ENCODE assay signal across 25 cellular contexts in the genomic region with DNA sequence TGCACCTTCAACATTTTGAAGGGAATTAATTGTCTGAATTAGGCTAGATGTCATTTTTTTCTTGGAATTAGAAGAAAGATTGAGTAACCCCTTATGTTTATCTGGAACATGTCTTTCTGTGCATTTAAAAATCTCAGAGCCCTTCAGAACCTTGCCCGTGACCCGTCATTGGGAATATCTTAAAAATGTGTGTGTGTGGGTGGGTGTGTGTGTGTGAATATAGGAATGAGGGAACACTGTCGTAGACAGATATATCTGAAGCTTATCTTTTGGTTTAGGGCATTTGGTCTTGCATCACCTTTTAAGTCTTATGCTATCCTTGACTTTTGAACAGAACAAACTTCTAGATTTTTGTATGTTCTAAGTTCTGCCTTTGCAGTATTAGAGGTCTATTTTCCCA. TPM values are rescaled to one million over a fixed set of nuclear protein-coding genes. Genes with fewer than 3 reads are reported as not detected.
"Had no signal": no experiment of that assay in that cellular context is flagged by ENCODE, and none has a peak within 500 bp of the region (broad histone marks: within the 10 kb centered on the region; RNA-seq: fewer than 3 reads in every experiment).

No MANE protein-coding gene starts in this region.

- H3K9me3 Mint-ChIP-seq: activated naive CD4-positive, alpha-beta T cell treated with anti-CD3 and anti-CD28 coated beads, Interleukin-2, amount 50 U/mL, for 24 hours; activated T-cell treated with anti-CD3 and anti-CD28 coated beads, Interleukin-2, amount 50 U/mL, for 24 hours; T-helper 1 cell treated with Interleukin-12 subunit alpha and Interleukin-12 subunit beta and Interleukin-4 antibody, amounts not matched to agents 30 μg/mL and 1 μg/mL, for 36 hours had no signal

- DNase-seq: activated CD4-positive, alpha-beta T cell treated with anti-CD3 and anti-CD28 coated beads for 4 hours; activated CD4-positive, alpha-beta T cell treated with anti-CD3 and anti-CD28 coated beads, Interleukin-2, amount 50 U/mL, for 48 hours; activated CD8-positive, alpha-beta memory T cell treated with anti-CD3 and anti-CD28 coated beads, Interleukin-2, amount 10 ng/mL, durations not matched to agents 7 days and 5 days; activated effector memory CD4-positive, alpha-beta T cell treated with Interleukin-2 at 50 U/mL for 16 hours; activated naive CD4-positive, alpha-beta T cell; activated T-cell treated with anti-CD3 and anti-CD28 coated beads, Interleukin-2, amount 50 U/mL, for 24 hours; anterior cingulate cortex; caudate nucleus; Karpas-422; MM.1S; NCI-H1105; NCI-H1436; NCI-H1694 treated with DMSO at 0.1 percent for 48 hours; NCI-H2029 treated with DMSO at 0.1 percent for 48 hours; NCI-H510A treated with DMSO at 0.1 percent for 48 hours; NCI-H69; NK-92 treated with Interleukin-12 subunit alpha and Interleukin-12 subunit beta, amount 100 ng/mL, for 24 hours; Peyer's patch; SHP77 treated with DMSO at 0.1 percent for 48 hours had no signal

- H3K27ac ChIP-seq: breast epithelium, Peyer's patch had no signal

- H3K4me3 ChIP-seq: breast epithelium, Peyer's patch had no signal

- H3K27ac Mint-ChIP-seq: activated CD8-positive, alpha-beta memory T cell treated with anti-CD3 and anti-CD28 coated beads, Interleukin-2, amount 10 ng/mL, durations not matched to agents 7 days and 5 days; activated naive CD4-positive, alpha-beta T cell treated with anti-CD3 and anti-CD28 coated beads, Interleukin-2, amount 50 U/mL, for 24 hours; activated T-cell treated with anti-CD3 and anti-CD28 coated beads, Interleukin-2, amount 50 U/mL, for 24 hours; activated T-helper 1 cell treated with anti-CD3 and anti-CD28 coated beads, Interleukin-12 subunit alpha, Interleukin-12 subunit beta, Interleukin-2, Interleukin-4 antibody, amounts not matched to agents 30 ng/mL and 10 ng/mL and 1 ng/mL, durations not matched to agents 14 hours and 24 hours and 36 hours; T-helper 1 cell treated with Interleukin-12 subunit alpha and Interleukin-12 subunit beta and Interleukin-4 antibody, amounts not matched to agents 30 μg/mL and 1 μg/mL, for 36 hours had no signal

- H3K27me3 ChIP-seq: breast epithelium, Peyer's patch had no signal

- H3K36me3 ChIP-seq: breast epithelium, Peyer's patch had no signal

- H3K4me1 ChIP-seq: breast epithelium, Peyer's patch had no signal

- H3K9me3 ChIP-seq: breast epithelium, Peyer's patch had no signal

- H3K27me3 Mint-ChIP-seq: activated naive CD4-positive, alpha-beta T cell treated with anti-CD3 and anti-CD28 coated beads, Interleukin-2, amount 50 U/mL, for 24 hours had no signal

- ATAC-seq: activated CD4-positive, CD25-positive, alpha-beta regulatory T cell treated with anti-CD3 and anti-CD28 coated beads, Interleukin-2, amount 50 U/mL, for 24 hours; activated CD8-positive, alpha-beta memory T cell treated with anti-CD3 and anti-CD28 coated beads, Interleukin-2, amount 10 ng/mL, durations not matched to agents 7 days and 5 days had no signal

- H3K4me3 Mint-ChIP-seq: activated CD8-positive, alpha-beta memory T cell treated with anti-CD3 and anti-CD28 coated beads, Interleukin-2, amount 10 ng/mL, durations not matched to agents 7 days and 5 days; activated naive CD4-positive, alpha-beta T cell treated with anti-CD3 and anti-CD28 coated beads, Interleukin-2, amount 50 U/mL, for 24 hours; activated T-cell treated with anti-CD3 and anti-CD28 coated beads, Interleukin-2, amount 50 U/mL, for 24 hours; activated T-helper 1 cell treated with anti-CD3 and anti-CD28 coated beads, Interleukin-12 subunit alpha, Interleukin-12 subunit beta, Interleukin-2, Interleukin-4 antibody, amounts not matched to agents 30 ng/mL and 10 ng/mL and 1 ng/mL, durations not matched to agents 14 hours and 24 hours and 36 hours; T-helper 1 cell treated with Interleukin-12 subunit alpha and Interleukin-12 subunit beta and Interleukin-4 antibody, amounts not matched to agents 30 μg/mL and 1 μg/mL, for 36 hours had no signal

- H3K36me3 Mint-ChIP-seq: activated CD8-positive, alpha-beta memory T cell treated with anti-CD3 and anti-CD28 coated beads, Interleukin-2, amount 10 ng/mL, durations not matched to agents 7 days and 5 days; activated naive CD4-positive, alpha-beta T cell treated with anti-CD3 and anti-CD28 coated beads, Interleukin-2, amount 50 U/mL, for 24 hours had no signal

RNA-seq across cellular contexts. Expression of a gene that starts 13.5 kb away (rescaled TPM):
- total RNA-seq: SK-MEL-5 had no signal
